In genomic region chr10:100485841-100486495, GRCh38 we compare ENCODE assay signal across 18 cellular contexts.
"Had no signal": no experiment of that assay in that cellular context is flagged by ENCODE, and none has a peak within 500 bp of the region (broad histone marks: within the 10 kb centered on the region; RNA-seq: fewer than 3 reads in every experiment).

No MANE protein-coding gene starts in this region.

- H3K27me3 ChIP-seq: brain microvascular endothelial cell, right lobe of liver had no signal

- FAIRE-seq: endometrium had no signal

- H3K4me3 Mint-ChIP-seq: activated CD8-positive, alpha-beta memory T cell treated with anti-CD3 and anti-CD28 coated beads, Interleukin-2, amount 10 ng/mL, durations not matched to agents 7 days and 5 days; activated naive CD4-positive, alpha-beta T cell treated with anti-CD3 and anti-CD28 coated beads, Interleukin-2, amount 50 U/mL, for 24 hours; activated T-cell treated with anti-CD3 and anti-CD28 coated beads, Interleukin-2, amount 50 U/mL, for 24 hours; naive thymus-derived CD4-positive, alpha-beta T cell; stimulated activated effector memory CD8-positive, alpha-beta T cell treated with anti-CD3 and anti-CD28 coated beads, Interleukin-12 subunit alpha, Interleukin-12 subunit beta, amount 100 ng/mL, for 72 hours had no signal

- DNase-seq: activated CD4-positive, alpha-beta T cell treated with anti-CD3 and anti-CD28 coated beads, Interleukin-2, amount 50 U/mL, for 48 hours; activated CD8-positive, alpha-beta memory T cell treated with anti-CD3 and anti-CD28 coated beads, Interleukin-2, amount 10 ng/mL, durations not matched to agents 7 days and 5 days; activated effector memory CD4-positive, alpha-beta T cell treated with Interleukin-2 at 50 U/mL for 16 hours; activated T-cell treated with anti-CD3 and anti-CD28 coated beads, Interleukin-2, amount 50 U/mL, for 24 hours; brain microvascular endothelial cell; dermis blood vessel endothelial cell; glutamatergic neuron; kidney glomerular epithelial cell; naive thymus-derived CD4-positive, alpha-beta T cell; right lobe of liver; transverse colon had no signal

- H3K4me3 ChIP-seq: esophagus muscularis mucosa, lung, prostate gland, right lobe of liver, transverse colon had no signal

- H3K27ac Mint-ChIP-seq: activated CD8-positive, alpha-beta memory T cell treated with anti-CD3 and anti-CD28 coated beads, Interleukin-2, amount 10 ng/mL, durations not matched to agents 7 days and 5 days; activated naive CD4-positive, alpha-beta T cell treated with anti-CD3 and anti-CD28 coated beads, Interleukin-2, amount 50 U/mL, for 24 hours; activated T-cell treated with anti-CD3 and anti-CD28 coated beads, Interleukin-2, amount 50 U/mL, for 24 hours; stimulated activated effector memory CD8-positive, alpha-beta T cell treated with anti-CD3 and anti-CD28 coated beads, Interleukin-12 subunit alpha, Interleukin-12 subunit beta, amount 100 ng/mL, for 72 hours had no signal

- ATAC-seq: activated CD4-positive, CD25-positive, alpha-beta regulatory T cell treated with anti-CD3 and anti-CD28 coated beads, Interleukin-2, amount 50 U/mL, for 24 hours; activated CD8-positive, alpha-beta memory T cell treated with anti-CD3 and anti-CD28 coated beads, Interleukin-2, amount 10 ng/mL, durations not matched to agents 7 days and 5 days; naive thymus-derived CD4-positive, alpha-beta T cell; right lobe of liver; stimulated activated effector memory CD8-positive, alpha-beta T cell treated with anti-CD3 and anti-CD28 coated beads, Interleukin-12 subunit alpha, Interleukin-12 subunit beta, amount 100 ng/mL, for 72 hours had no signal

- H3K9me3 ChIP-seq: esophagus muscularis mucosa, prostate gland, right lobe of liver, transverse colon had no signal

- H3K36me3 ChIP-seq: prostate gland had no signal

- H3K9me3 Mint-ChIP-seq: activated naive CD4-positive, alpha-beta T cell treated with anti-CD3 and anti-CD28 coated beads, Interleukin-2, amount 50 U/mL, for 24 hours; activated T-cell treated with anti-CD3 and anti-CD28 coated beads, Interleukin-2, amount 50 U/mL, for 24 hours; naive thymus-derived CD4-positive, alpha-beta T cell; stimulated activated effector memory CD8-positive, alpha-beta T cell treated with anti-CD3 and anti-CD28 coated beads, Interleukin-12 subunit alpha, Interleukin-12 subunit beta, amount 100 ng/mL, for 72 hours had no signal
